ENCODE assay signal across 8 cellular contexts in genomic region chr9:128276008-128276573, GRCh38. TPM values are rescaled to one million over a fixed set of nuclear protein-coding genes. Genes with fewer than 3 reads are reported as not detected.
DNase-seq lines count a peak whose midpoint lies in the region; ATAC-seq and TF ChIP-seq lines count a peak whose summit lies in the region.

Gene SWI5 (plus strand): TSS chr9:128276276.

- H3K27me3 ChIP-seq in HAP-1 (ENCODE audit: low read depth) (no peaks in the 10 kb centered on the region), MG63 (no peaks in the 10 kb centered on the region)

- H3K4me3 Mint-ChIP-seq in nephron: peak within 1 kb of the TSS; percentile 96 to 98 (median 98)

- ATAC-seq in stimulated activated naive CD8-positive, alpha-beta T cell treated with anti-CD3 and anti-CD28 coated beads, Interleukin-15, Interleukin-2, amounts not matched to agents 100 U/mL and 50 U/mL, for 24 hours: peak; percentile 98

- TF ChIP-seq CTCF in fibroblast of pulmonary artery (IDR thresholded peaks at IDR 0.05; ENCODE audit: low read length, missing control alignments) (no peak), nephron (IDR thresholded peaks at IDR 0.05; ENCODE audit: unreplicated experiment in 3 of 3) (no peak)

- 0 out of 2 replicates have a peak, but pooled peaks cover 5% of the 10 kb centered on the region for H3K4me1 ChIP-seq in HAP-1

- no peaks in the 10 kb centered on the region for H3K9me3 Mint-ChIP-seq in nephron

- peak within 1 kb of the TSS; percentile 92 to 97 (median 96) for H3K27ac Mint-ChIP-seq in nephron

- peak; percentile 99 for DNase-seq in G401 (ENCODE audit: low spot score)
- peak; percentile 98 to 100 for DNase-seq in HAP-1 (ENCODE audit: low spot score in 2 of 2)
- peak; percentile 97 for DNase-seq in MG63
- peak; percentile 98 for DNase-seq in SHP77 (lab: John Stamatoyannopoulos, UW)
- peak; percentile 99 for DNase-seq in activated effector memory CD4-positive, alpha-beta T cell treated with Interleukin-2 at 50 U/mL for 16 hours
- DNase-seq in fibroblast of pulmonary artery (ENCODE audit: low read depth): peak; percentile 100
- peak; percentile 100 for DNase-seq in stimulated activated naive CD8-positive, alpha-beta T cell treated with anti-CD3 and anti-CD28 coated beads, Interleukin-15, Interleukin-2, amounts not matched to agents 100 U/mL and 50 U/mL, for 24 hours

- in situ Hi-C loops in G401 (cut with HindIII; ENCODE audit: low sequenced_read_pairs) (no loop called here), HAP-1 (cut with MboI; ENCODE audit: low sequenced_read_pairs) (no loop called here)

- H3K4me1 Mint-ChIP-seq in nephron: peaks cover 40% of the 10 kb centered on the region

- H3K36me3 ChIP-seq in HAP-1 (replicated peaks) (peaks cover 4% of the 10 kb centered on the region; the same call in 1 of the 2 replicates), MG63 (peaks cover 29% of the 10 kb centered on the region)

- peaks cover 17% of the 10 kb centered on the region for H3K36me3 Mint-ChIP-seq in nephron (ENCODE audit: low read depth)

- H3K9me3 ChIP-seq in HAP-1 (no peaks in the 10 kb centered on the region), MG63 (no peaks in the 10 kb centered on the region)

- peaks cover 4% of the 10 kb centered on the region for H3K27me3 Mint-ChIP-seq in nephron (ENCODE audit: low read depth)

- H3K4me3 ChIP-seq in HAP-1 (peak within 1 kb of the TSS; percentile 87), MG63 (peak within 1 kb of the TSS; percentile 97), fibroblast of pulmonary artery (replicated peaks; ENCODE audit: low read depth, low read length) (peak within 1 kb of the TSS; percentile 98)

RNA-seq across cellular contexts. Expression of gene SWI5, which starts in this region (rescaled TPM):
- total RNA-seq in G401 (2014; rRNA removed; shearing (Covaris generic)): 25.9 and 31.0 TPM in 2 replicates
- 24.1 and 42.3 TPM in 2 replicates for total RNA-seq in MG63 (2014; rRNA removed; shearing (Covaris generic); ENCODE audit: low replicate concordance)

Comparison
In these comparisons a context has a peak if more than half of its experiments do, and no peak if none do; other contexts are left out.
1. Peak in every context shown above with its lines: DNase-seq, ATAC-seq and H3K4me3 ChIP-seq.